ENCODE assay signal across 7 cellular contexts in genomic region chr19:55494172-55494761, GRCh38. TPM values are rescaled to one million over a fixed set of nuclear protein-coding genes. Genes with fewer than 3 reads are reported as not detected.
A peak's percentile ranks its signal among the peaks of the same experiment; 100 is the strongest.
DNase-seq lines count a peak whose midpoint lies in the region; ATAC-seq and TF ChIP-seq lines count a peak whose summit lies in the region.
"Had no signal": no experiment of that assay in that cellular context is flagged by ENCODE, and none has a peak within 500 bp of the region (broad histone marks: within the 10 kb centered on the region; RNA-seq: fewer than 3 reads in every experiment).

No MANE protein-coding gene starts in this region.

- DNase-seq in activated CD4-positive, CD25-positive, alpha-beta regulatory T cell treated with anti-CD3 and anti-CD28 coated beads, Interleukin-2, amount 50 U/mL, for 72 hours, result no peak
- DNase-seq in left ventricle myocardium inferior (peak; percentile 68), tibial nerve (ENCODE audit: low spot score in 2 of 2) (no peak), GM13977 (ENCODE audit: low spot score) (no peak)
- DNase-seq in stimulated activated naive CD4-positive, alpha-beta T cell (lab: John Stamatoyannopoulos, UW), result no peak
- DNase-seq: activated CD4-positive, alpha-beta T cell treated with anti-CD3 and anti-CD28 coated beads for 36 hours had no signal

- peak overlapping the region; percentile 90 for H3K27ac ChIP-seq in left ventricle myocardium inferior (replicated peaks)
- H3K27ac ChIP-seq in tibial nerve, result peak overlapping the region; percentile 6 to 87 (median 79)

- H3K4me1 ChIP-seq in left ventricle myocardium inferior (peaks cover 27% of the 10 kb centered on the region), tibial nerve (peaks cover 0 to 62% (median 9%) of the 10 kb centered on the region in 4 donors)

- in situ Hi-C loops in GM13977 (cut with MboI; ENCODE audit: low pct_unique_long_range_greater_than_20kb, low sequenced_read_pairs, unreplicated experiment), result no loop called here

- peak in 1 of 2 donors; percentile 35 for TF ChIP-seq EP300 in tibial nerve (IDR thresholded peaks at IDR 0.05)

- H3K36me3 ChIP-seq in left ventricle myocardium inferior (peaks cover 6% of the 10 kb centered on the region), tibial nerve (no peaks in the 10 kb centered on the region)

- peak overlapping the region; percentile 63 for H3K4me3 ChIP-seq in left ventricle myocardium inferior
- peak overlapping the region in 3 of 4 donors; percentile 13 to 45 (median 20) for H3K4me3 ChIP-seq in tibial nerve

- ATAC-seq in activated CD4-positive, CD25-positive, alpha-beta regulatory T cell treated with anti-CD3 and anti-CD28 coated beads, Interleukin-2, amount 50 U/mL, for 24 hours, result peak; percentile 26 to 27
- ATAC-seq: activated CD4-positive, alpha-beta T cell treated with anti-CD3 and anti-CD28 coated beads for 36 hours had no signal

- H3K9me3 ChIP-seq in left ventricle myocardium inferior (replicated peaks), result no peaks in the 10 kb centered on the region
- H3K9me3 ChIP-seq in tibial nerve, result no peaks in the 10 kb centered on the region

- TF ChIP-seq CTCF in left ventricle myocardium inferior (IDR thresholded peaks at IDR 0.05; ENCODE audit: borderline replicate concordance), result no peak
- no peak for TF ChIP-seq CTCF in tibial nerve (IDR thresholded peaks at IDR 0.05)
- no peak for TF ChIP-seq CTCF in GM13977 (IDR thresholded peaks at IDR 0.05; ENCODE audit: extremely low read depth, insufficient read depth, missing control alignments)

- intact Hi-C loops in left ventricle myocardium inferior (cut with micrococcal nuclease), result no loop called here

- H3K27me3 ChIP-seq in left ventricle myocardium inferior (ENCODE audit: low read depth) (peaks cover 36% of the 10 kb centered on the region), tibial nerve (no peaks in the 10 kb centered on the region)

- 8 to 15% methylated on average over 17 to 20 of the region's 22 CpGs for WGBS in tibial nerve, 2 donors

- no peak for TF ChIP-seq POLR2A in tibial nerve (IDR thresholded peaks at IDR 0.05)

RNA-seq across cellular contexts. Expression of gene SSC5D, which starts 6.0 kb away (rescaled TPM):
- total RNA-seq in left ventricle myocardium inferior (3.7 TPM), tibial nerve (10 to 100 TPM in 1 of 4 donors, 1 to 10 TPM in 3; 3.9 to 14.5 (median 7.2) TPM)

RNA-seq across cellular contexts. Expression of gene NAT14, which starts 9.3 kb away (rescaled TPM):
- total RNA-seq in left ventricle myocardium inferior (5.2 TPM), tibial nerve (1 to 10 TPM; 3.1 to 8.0 (median 4.3) TPM)

RNA-seq across cellular contexts. Expression of gene ZNF628, which starts 17.9 kb away (rescaled TPM):
- 5.4 TPM for total RNA-seq in left ventricle myocardium inferior
- 10 to 100 TPM in 1 of 4 donors, 1 to 10 TPM in 3; 3.5 to 16.8 (median 4.0) TPM for total RNA-seq in tibial nerve

RNA-seq across cellular contexts. Expression of gene C19orf85, which starts 29.7 kb away (rescaled TPM):
- total RNA-seq in left ventricle myocardium inferior (not detected), tibial nerve (not detected)
- total RNA-seq: activated CD4-positive, alpha-beta T cell treated with anti-CD3 and anti-CD28 coated beads for 36 hours had no signal

RNA-seq across cellular contexts. Expression of gene ISOC2, which starts 32.8 kb away (rescaled TPM):
- total RNA-seq in left ventricle myocardium inferior, result 52.6 TPM
- total RNA-seq in tibial nerve, result 10 to 100 TPM; 38.0 to 80.4 (median 65.9) TPM
